7 cellular contexts compared by ENCODE assay signal in genomic region chr11:71086687-71087258, GRCh38.
DNase-seq lines count a peak whose midpoint lies in the region; ATAC-seq and TF ChIP-seq lines count a peak whose summit lies in the region.

No MANE protein-coding gene starts in this region.

- TF ChIP-seq CTCF in GM10266 (IDR thresholded peaks at IDR 0.05; ENCODE audit: control insufficient read depth, insufficient read depth, low read depth, missing control alignments) (peak; percentile 26), WERI-Rb-1 (IDR thresholded peaks at IDR 0.05; ENCODE audit: low read depth, low read length) (peak; percentile 84)

- H3K36me3 ChIP-seq in WERI-Rb-1 = no peaks in the 10 kb centered on the region

- ATAC-seq in GM21717 (IDR thresholded peaks at IDR 0.05; ENCODE audit: unreplicated experiment) = no peak

- no peak overlapping the region for H3K4me3 ChIP-seq in WERI-Rb-1 (ENCODE audit: low read depth, low read length)

- no peak for DNase-seq in GM10266 (ENCODE audit: extremely low spot score)
- peak; percentile 83 for DNase-seq in NCI-H1092 treated with DMSO at 0.1 percent for 48 hours (lab: John Stamatoyannopoulos, UW)
- peak; percentile 65 for DNase-seq in WERI-Rb-1
- peak; percentile 80 for DNase-seq in left kidney (ENCODE audit: low read depth, low spot score)
- DNase-seq in activated naive CD4-positive, alpha-beta T cell treated with Interleukin-2 at 50 U/mL for 16 hours = no peak
- no peak for DNase-seq in GM19240 (ENCODE audit: insufficient read length, low spot score)

- H3K27me3 ChIP-seq in WERI-Rb-1 (ENCODE audit: insufficient read depth, low read depth, severe bottlenecking) = no peaks in the 10 kb centered on the region

- H3K27ac ChIP-seq in WERI-Rb-1 = no peak overlapping the region

- H3K9me3 ChIP-seq in WERI-Rb-1 (ENCODE audit: severe bottlenecking) = no peaks in the 10 kb centered on the region

Comparison
In these comparisons a context has a peak if more than half of its experiments do, and no peak if none do; other contexts are left out.
1. DNase-seq: peak in NCI-H1092 treated with DMSO at 0.1 percent for 48 hours (single experiment), WERI-Rb-1 (single experiment) and left kidney (single experiment); none in GM10266 (single experiment), activated naive CD4-positive, alpha-beta T cell treated with Interleukin-2 at 50 U/mL for 16 hours (single experiment) and GM19240 (single experiment).